14 cellular contexts compared by ENCODE assay signal in genomic region chr4:1547863-1548637, GRCh38.
DNase-seq lines count a peak whose midpoint lies in the region; ATAC-seq and TF ChIP-seq lines count a peak whose summit lies in the region.
"Had no signal": no experiment of that assay in that cellular context is flagged by ENCODE, and none has a peak within 500 bp of the region (broad histone marks: within the 10 kb centered on the region; RNA-seq: fewer than 3 reads in every experiment).

No MANE protein-coding gene starts in this region.

- no peak for TF ChIP-seq CTCF in breast epithelium (IDR thresholded peaks at IDR 0.05)
- no peak for TF ChIP-seq CTCF in MCF 10A (IDR thresholded peaks at IDR 0.05; ENCODE audit: unreplicated experiment)
- no peak for TF ChIP-seq CTCF in heart left ventricle (IDR thresholded peaks at IDR 0.05)
- TF ChIP-seq CTCF in osteoblast (IDR thresholded peaks at IDR 0.05; ENCODE audit: extremely low read depth, low read depth, low read length) = no peak

- H2AFZ ChIP-seq in osteoblast (ENCODE audit: low read length) = peak overlapping the region; percentile 70

- H3K4me3 ChIP-seq in breast epithelium (peak overlapping the region in 2 of 3 donors; percentile 43 to 54), heart left ventricle (peak overlapping the region in 10 of 12 donors; percentile 1 to 47 (median 38)), osteoblast (ENCODE audit: insufficient read depth, low read length) (peak overlapping the region; percentile 57), aorta (ENCODE audit: low read length in 2 of 2) (no peak overlapping the region)

- H3K4me1 ChIP-seq in breast epithelium (peaks cover 0 to 5% of the 10 kb centered on the region in 2 donors), heart left ventricle (peaks cover 0 to 25% (median 9%) of the 10 kb centered on the region in 12 donors), osteoblast (ENCODE audit: insufficient read depth, low read length) (peaks cover 4% of the 10 kb centered on the region), aorta (ENCODE audit: control insufficient read depth in 1 of 2, insufficient read depth in 2 of 2, low read length in 2 of 2) (no peaks in the 10 kb centered on the region)

- no peaks in the 10 kb centered on the region for H3K9me3 ChIP-seq in breast epithelium
- no peaks in the 10 kb centered on the region for H3K9me3 ChIP-seq in heart left ventricle
- H3K9me3 ChIP-seq in osteoblast (ENCODE audit: low read depth, low read length) = no peaks in the 10 kb centered on the region
- no peaks in the 10 kb centered on the region for H3K9me3 ChIP-seq in aorta (ENCODE audit: control insufficient read depth, low read length)
- H3K9me3 ChIP-seq: transverse colon had no signal

- H4K20me1 ChIP-seq in osteoblast (ENCODE audit: insufficient read depth, low read length) = no peaks in the 10 kb centered on the region

- H3K4me3 Mint-ChIP-seq in MCF 10A (ENCODE audit: unreplicated experiment) = no peak overlapping the region
- H3K4me3 Mint-ChIP-seq: activated CD4-positive, alpha-beta memory T cell treated with anti-CD3 and anti-CD28 coated beads, Interleukin-2, amount 10 ng/mL, durations not matched to agents 7 days and 5 days had no signal

- H3K27ac ChIP-seq in breast epithelium = peak overlapping the region in 1 of 2 donors; percentile 66
- H3K27ac ChIP-seq in heart left ventricle = peak overlapping the region; percentile 13 to 83 (median 62)
- H3K27ac ChIP-seq in osteoblast (ENCODE audit: low read depth, low read length) = no peak overlapping the region
- H3K27ac ChIP-seq in aorta (ENCODE audit: low read depth in 1 of 2, low read length in 2 of 2) = no peak overlapping the region

- TF ChIP-seq POLR2A in breast epithelium (IDR thresholded peaks at IDR 0.05) = no peak
- no peak for TF ChIP-seq POLR2A in heart left ventricle (IDR thresholded peaks at IDR 0.05)

- no peaks in the 10 kb centered on the region for H3K79me2 ChIP-seq in osteoblast (ENCODE audit: insufficient read depth, low read length)

- peaks cover 12% of the 10 kb centered on the region for H3K27me3 Mint-ChIP-seq in MCF 10A (ENCODE audit: insufficient read depth, unreplicated experiment)

- peak overlapping the region; percentile 75 for H3K4me2 ChIP-seq in osteoblast (ENCODE audit: insufficient read depth, low read length)

- WGBS in heart left ventricle, 4 donors = 46 to 66% (median 58%) methylated on average over 22 to 37 of the region's 37 CpGs
- WGBS in aorta, 2 donors = 27 to 43% methylated on average over 37 of the region's 37 CpGs

- H3K27me3 ChIP-seq in breast epithelium (peaks cover 2 to 24% of the 10 kb centered on the region in 2 donors), heart left ventricle (peaks cover 0 to 16% (median 0%) of the 10 kb centered on the region in 9 donors), osteoblast (ENCODE audit: insufficient read depth, low read length) (peaks cover 14% of the 10 kb centered on the region), aorta (ENCODE audit: control insufficient read depth in 1 of 2, insufficient read depth in 2 of 2, low read length in 1 of 2) (no peaks in the 10 kb centered on the region)

- DNase-seq in breast epithelium (ENCODE audit: low spot score in 2 of 2) (no peak), MCF 10A (ENCODE audit: unreplicated experiment) (no peak), heart left ventricle (peak; percentile 70 to 80 (median 72)), osteoblast (ENCODE audit: insufficient read length, low spot score, missing footprints) (no peak), aorta (peak in 1 of 2 donors; percentile 59), NCI-H2029 treated with DMSO at 0.1 percent for 48 hours (lab: John Stamatoyannopoulos, UW) (no peak)
- no peak for DNase-seq in activated CD4-positive, CD25-positive, alpha-beta regulatory T cell treated with anti-CD3 and anti-CD28 coated beads, Interleukin-2, amount 50 U/mL, for 72 hours
- DNase-seq in activated CD4-positive, alpha-beta T cell treated with anti-CD3 and anti-CD28 coated beads, Interleukin-2, amount 50 U/mL, for 48 hours = no peak
- DNase-seq: cortex of kidney, KG1, NCI-H2081 treated with DMSO at 0.1 percent for 48 hours had no signal

- H3K36me3 Mint-ChIP-seq in MCF 10A (ENCODE audit: insufficient read depth, unreplicated experiment) = no peaks in the 10 kb centered on the region
- H3K36me3 Mint-ChIP-seq: T-cell had no signal

- CTCF ChIA-PET in MCF 10A (lab: Yijun Ruan, JAX) = interaction anchor here (0.6 to 2.0 kb wide), 14 partner anchors 14 to 505 kb away, joined by 3 to 6 read pairs (median 3); no protein-coding TSS in a partner anchor

- intact Hi-C loops in breast epithelium (cut with DNase I; ENCODE audit: low total_unique reads) = no loop called here
- intact Hi-C loops in MCF 10A (cut with micrococcal nuclease) = loop anchor here (5.0 kb wide), 1 partner anchor 271 kb away; no protein-coding TSS in a partner anchor
- intact Hi-C loops in heart left ventricle (cut with DNase I) = loop anchor here in 1 of 10 donors (10.0 kb wide), 1 partner anchor 77 kb away; no protein-coding TSS in a partner anchor
- intact Hi-C loops in aorta (cut with DNase I) = loop anchor here in 1 of 2 donors (10.0 kb wide), 1 partner anchor 193 kb away; no protein-coding TSS in a partner anchor

- no peaks in the 10 kb centered on the region for H3K4me1 Mint-ChIP-seq in MCF 10A (ENCODE audit: insufficient read depth, unreplicated experiment)

- BruUV-seq in MCF 10A (replicated peaks; lab: Mats Ljungman, UMichigan) = no TSS peak

- ATAC-seq in heart left ventricle = peak; percentile 75 to 90 (median 79)
- ATAC-seq in aorta (ENCODE audit: low FRiP score) = peak; percentile 71

- H3K36me3 ChIP-seq in breast epithelium = no peaks in the 10 kb centered on the region
- no peaks in the 10 kb centered on the region for H3K36me3 ChIP-seq in heart left ventricle
- H3K36me3 ChIP-seq in osteoblast (ENCODE audit: insufficient read depth, low read length) = no peaks in the 10 kb centered on the region
- H3K36me3 ChIP-seq in aorta (ENCODE audit: control insufficient read depth in 1 of 2, insufficient read depth in 2 of 2, low read length in 1 of 2) = no peaks in the 10 kb centered on the region
- H3K36me3 ChIP-seq: transverse colon had no signal

- no peak overlapping the region for H3K27ac Mint-ChIP-seq in MCF 10A (ENCODE audit: low read depth, unreplicated experiment)
- H3K27ac Mint-ChIP-seq: activated CD4-positive, alpha-beta memory T cell treated with anti-CD3 and anti-CD28 coated beads, Interleukin-2, amount 10 ng/mL, durations not matched to agents 7 days and 5 days had no signal

- POLR2A ChIA-PET in MCF 10A (lab: Yijun Ruan, JAX) = no interaction called here

- no peaks in the 10 kb centered on the region for H3K9me3 Mint-ChIP-seq in MCF 10A (ENCODE audit: unreplicated experiment)
- H3K9me3 Mint-ChIP-seq: activated CD4-positive, alpha-beta memory T cell treated with anti-CD3 and anti-CD28 coated beads, Interleukin-2, amount 10 ng/mL, durations not matched to agents 7 days and 5 days; T-cell had no signal

Comparison
In these comparisons a context has a peak if more than half of its experiments do, and no peak if none do; other contexts are left out.
1. DNase-seq: peak in heart left ventricle (5 of 5); none in breast epithelium (0 of 2), MCF 10A (single experiment), osteoblast (single experiment), activated CD4-positive, CD25-positive, alpha-beta regulatory T cell treated with anti-CD3 and anti-CD28 coated beads, Interleukin-2, amount 50 U/mL, for 72 hours (single experiment), activated CD4-positive, alpha-beta T cell treated with anti-CD3 and anti-CD28 coated beads, Interleukin-2, amount 50 U/mL, for 48 hours (0 of 2) and NCI-H2029 treated with DMSO at 0.1 percent for 48 hours (single experiment).
2. H3K27ac ChIP-seq: peak in heart left ventricle (12 of 12); none in osteoblast (single experiment) and aorta (0 of 2).
3. H3K4me3 ChIP-seq: peak in breast epithelium (2 of 3), heart left ventricle (10 of 12) and osteoblast (single experiment); none in aorta (0 of 2).